Comparison of ENCODE assay signal across 8 cellular contexts in genomic region chr14:58151264-58151700, GRCh38. TPM values are rescaled to one million over a fixed set of nuclear protein-coding genes. Genes with fewer than 3 reads are reported as not detected.
A peak's percentile ranks its signal among the peaks of the same experiment; 100 is the strongest.
DNase-seq lines count a peak whose midpoint lies in the region; ATAC-seq and TF ChIP-seq lines count a peak whose summit lies in the region.

No MANE protein-coding gene starts in this region.

- ATAC-seq in HG02870 (IDR thresholded peaks at IDR 0.05; ENCODE audit: unreplicated experiment): peak; percentile 3
- ATAC-seq in stimulated activated effector memory CD8-positive, alpha-beta T cell treated with anti-CD3 and anti-CD28 coated beads, Interleukin-12 subunit alpha, Interleukin-12 subunit beta, amount 100 ng/mL, for 72 hours: peak; percentile 4

- no peak overlapping the region for H3K27ac Mint-ChIP-seq in stimulated activated effector memory CD8-positive, alpha-beta T cell treated with anti-CD3 and anti-CD28 coated beads, Interleukin-12 subunit alpha, Interleukin-12 subunit beta, amount 100 ng/mL, for 72 hours

- WGBS in adrenal gland, 4 donors: 1 to 3% (median 1%) methylated on average over 20 to 22 of the region's 22 CpGs

- H3K4me1 ChIP-seq in adrenal gland (replicated peaks in 1 of 2): peaks cover 7 to 8% of the 10 kb centered on the region in 2 donors

- H3K4me1 Mint-ChIP-seq in stimulated activated effector memory CD8-positive, alpha-beta T cell treated with anti-CD3 and anti-CD28 coated beads, Interleukin-12 subunit alpha, Interleukin-12 subunit beta, amount 100 ng/mL, for 72 hours: peaks cover 6% of the 10 kb centered on the region

- DNase-seq in C1 segment of cervical spinal cord (lab: John Stamatoyannopoulos, UW) (peak in 11 of 14 donors; percentile 13 to 56 (median 40)), adrenal gland (peak in 3 of 7 donors; percentile 16 to 26 (median 23)), iPS-NIHi11 (ENCODE audit: low spot score) (peak; percentile 20), NCI-H2081 (lab: John Stamatoyannopoulos, UW) (no peak), SIG-M5 (lab: John Stamatoyannopoulos, UW) (no peak)
- DNase-seq in stimulated activated effector memory CD8-positive, alpha-beta T cell treated with anti-CD3 and anti-CD28 coated beads, Interleukin-12 subunit alpha, Interleukin-12 subunit beta, amount 100 ng/mL, for 72 hours (ENCODE audit: low spot score in 2 of 2): no peak
- DNase-seq in activated CD8-positive, alpha-beta memory T cell treated with anti-CD3 and anti-CD28 coated beads, Interleukin-2, amount 50 U/mL, for 4 hours: no peak

- H3K36me3 ChIP-seq in adrenal gland (replicated peaks in 1 of 2): no peaks in the 10 kb centered on the region

- H3K9me3 ChIP-seq in adrenal gland (replicated peaks in 1 of 3): no peaks in the 10 kb centered on the region

- H3K9me3 Mint-ChIP-seq in stimulated activated effector memory CD8-positive, alpha-beta T cell treated with anti-CD3 and anti-CD28 coated beads, Interleukin-12 subunit alpha, Interleukin-12 subunit beta, amount 100 ng/mL, for 72 hours: no peaks in the 10 kb centered on the region

- intact Hi-C loops in adrenal gland (cut with DNase I): no loop called here

- H3K4me3 ChIP-seq in adrenal gland: peak overlapping the region; percentile 1 to 99 (median 80)

- no peak for TF ChIP-seq POLR2A in adrenal gland (IDR thresholded peaks at IDR 0.05)

- no peaks in the 10 kb centered on the region for H3K27me3 ChIP-seq in adrenal gland

- peak overlapping the region in 3 of 5 donors; percentile 72 to 83 (median 75) for H3K27ac ChIP-seq in adrenal gland

- TF ChIP-seq CTCF in adrenal gland (IDR thresholded peaks at IDR 0.05): no peak

- no peaks in the 10 kb centered on the region for H3K36me3 Mint-ChIP-seq in stimulated activated effector memory CD8-positive, alpha-beta T cell treated with anti-CD3 and anti-CD28 coated beads, Interleukin-12 subunit alpha, Interleukin-12 subunit beta, amount 100 ng/mL, for 72 hours

- H3K4me3 Mint-ChIP-seq in stimulated activated effector memory CD8-positive, alpha-beta T cell treated with anti-CD3 and anti-CD28 coated beads, Interleukin-12 subunit alpha, Interleukin-12 subunit beta, amount 100 ng/mL, for 72 hours: peak overlapping the region; percentile 69

RNA-seq across cellular contexts. Expression of gene ARMH4, which starts 0.7 kb away (rescaled TPM):
- total RNA-seq in adrenal gland: 10 to 100 TPM in 3 of 8 donors, 1 to 10 TPM in 5; 6.1 to 23.2 (median 9.3) TPM
- polyA plus RNA-seq in adrenal gland: 1 to 10 TPM; 1.1 to 8.1 (median 1.4) TPM

RNA-seq across cellular contexts. Expression of gene ACTR10, which starts 48.7 kb away (rescaled TPM):
- 100 to 1,000 TPM in 2 of 8 donors, 10 to 100 TPM in 6; 49.0 to 138 (median 82.4) TPM for total RNA-seq in adrenal gland
- polyA plus RNA-seq in adrenal gland: 100 to 1,000 TPM in 1 of 3 donors, 10 to 100 TPM in 2; 58.8 to 167 (median 79.5) TPM

Comparison
In these comparisons a context has a peak if more than half of its experiments do, and no peak if none do; other contexts are left out.
1. DNase-seq: peak in C1 segment of cervical spinal cord (11 of 14) and iPS-NIHi11 (single experiment); none in stimulated activated effector memory CD8-positive, alpha-beta T cell treated with anti-CD3 and anti-CD28 coated beads, Interleukin-12 subunit alpha, Interleukin-12 subunit beta, amount 100 ng/mL, for 72 hours (0 of 2), NCI-H2081 (0 of 2), activated CD8-positive, alpha-beta memory T cell treated with anti-CD3 and anti-CD28 coated beads, Interleukin-2, amount 50 U/mL, for 4 hours (single experiment) and SIG-M5 (single experiment).